ENCODE assay signal across 20 cellular contexts in genomic region chr5:32842798-32843531, GRCh38.
DNase-seq lines count a peak whose midpoint lies in the region; ATAC-seq and TF ChIP-seq lines count a peak whose summit lies in the region.
"Had no signal": no experiment of that assay in that cellular context is flagged by ENCODE, and none has a peak within 500 bp of the region (broad histone marks: within the 10 kb centered on the region; RNA-seq: fewer than 3 reads in every experiment).

No MANE protein-coding gene starts in this region.

- no peaks in the 10 kb centered on the region for H3K4me1 Mint-ChIP-seq in MCF 10A (ENCODE audit: insufficient read depth, unreplicated experiment)
- H3K4me1 Mint-ChIP-seq: activated naive CD4-positive, alpha-beta T cell treated with anti-CD3 and anti-CD28 coated beads, Interleukin-2, amount 50 U/mL, for 24 hours; T-helper 17 cell had no signal

- no peak overlapping the region for H3K4me3 Mint-ChIP-seq in MCF 10A (ENCODE audit: unreplicated experiment)
- H3K4me3 Mint-ChIP-seq: activated naive CD4-positive, alpha-beta T cell treated with anti-CD3 and anti-CD28 coated beads, Interleukin-2, amount 50 U/mL, for 24 hours; CD4-positive, alpha-beta T cell; T-helper 17 cell had no signal

- DNase-seq in breast epithelium (ENCODE audit: low spot score in 2 of 2) = peak in 1 of 2 donors; percentile 38
- DNase-seq in MCF 10A (ENCODE audit: unreplicated experiment) = no peak
- peak; percentile 47 for DNase-seq in UCSD-AML1 (lab: John Stamatoyannopoulos, UW; ENCODE audit: unreplicated experiment)
- peak; percentile 13 for DNase-seq in left kidney (ENCODE audit: low read depth, low spot score)
- peak; percentile 20 to 31 for DNase-seq in upper lobe of left lung
- DNase-seq in RPMI8226 = no peak
- DNase-seq: CD4-positive, alpha-beta T cell; effector memory CD4-positive, alpha-beta T cell; foreskin melanocyte; midbrain; MV-4-11; NCI-H2081 treated with DMSO at 0.1 percent for 48 hours; NCI-H526; pancreas; T-helper 17 cell; tibial artery had no signal

- no peaks in the 10 kb centered on the region for H3K36me3 Mint-ChIP-seq in MCF 10A (ENCODE audit: insufficient read depth, unreplicated experiment)
- H3K36me3 Mint-ChIP-seq: activated naive CD4-positive, alpha-beta T cell treated with anti-CD3 and anti-CD28 coated beads, Interleukin-2, amount 50 U/mL, for 24 hours had no signal

- H3K4me1 ChIP-seq in breast epithelium = no peaks in the 10 kb centered on the region
- H3K4me1 ChIP-seq in upper lobe of left lung = peaks cover 0 to 16% (median 7%) of the 10 kb centered on the region in 4 donors
- H3K4me1 ChIP-seq: pancreas had no signal

- no peaks in the 10 kb centered on the region for H3K9me3 Mint-ChIP-seq in MCF 10A (ENCODE audit: unreplicated experiment)
- H3K9me3 Mint-ChIP-seq: activated naive CD4-positive, alpha-beta T cell treated with anti-CD3 and anti-CD28 coated beads, Interleukin-2, amount 50 U/mL, for 24 hours; CD4-positive, alpha-beta T cell had no signal

- H3K27me3 Mint-ChIP-seq in MCF 10A (ENCODE audit: insufficient read depth, unreplicated experiment) = no peaks in the 10 kb centered on the region
- H3K27me3 Mint-ChIP-seq: activated naive CD4-positive, alpha-beta T cell treated with anti-CD3 and anti-CD28 coated beads, Interleukin-2, amount 50 U/mL, for 24 hours; CD4-positive, alpha-beta T cell; T-helper 17 cell had no signal

- WGBS in upper lobe of left lung, 2 donors = 19 to 33% methylated on average over 7 to 8 of the region's 8 CpGs

- CTCF ChIA-PET in MCF 10A (lab: Yijun Ruan, JAX) = interaction anchor here (0.6 to 0.7 kb wide), 2 partner anchors 65 to 164 kb away, joined by 3 read pairs; no protein-coding TSS in a partner anchor

- peak overlapping the region; percentile 48 to 67 for H3K27ac ChIP-seq in breast epithelium
- peak overlapping the region in 2 of 4 donors; percentile 31 to 61 for H3K27ac ChIP-seq in upper lobe of left lung
- H3K27ac ChIP-seq: pancreas had no signal

- no peak overlapping the region for H3K4me3 ChIP-seq in breast epithelium
- H3K4me3 ChIP-seq in upper lobe of left lung = no peak overlapping the region
- H3K4me3 ChIP-seq: pancreas, smooth muscle cell, tibial artery had no signal

- POLR2A ChIA-PET in MCF 10A (lab: Yijun Ruan, JAX) = no interaction called here

- no peak overlapping the region for H3K27ac Mint-ChIP-seq in MCF 10A (ENCODE audit: low read depth, unreplicated experiment)
- H3K27ac Mint-ChIP-seq: activated naive CD4-positive, alpha-beta T cell treated with anti-CD3 and anti-CD28 coated beads, Interleukin-2, amount 50 U/mL, for 24 hours; CD4-positive, alpha-beta T cell; T-helper 17 cell had no signal

- TF ChIP-seq EP300 in upper lobe of left lung (IDR thresholded peaks at IDR 0.05) = no peak

- H3K9me3 ChIP-seq in breast epithelium (no peaks in the 10 kb centered on the region), upper lobe of left lung (no peaks in the 10 kb centered on the region)
- H3K9me3 ChIP-seq: pancreas, tibial artery had no signal

- ATAC-seq in upper lobe of left lung (ENCODE audit: low FRiP score in 2 of 2) (peak; percentile 21 to 68), GM18502 (IDR thresholded peaks at IDR 0.05; ENCODE audit: poor library complexity, unreplicated experiment) (no peak), HG03354 (IDR thresholded peaks at IDR 0.05; ENCODE audit: poor library complexity, severe bottlenecking, unreplicated experiment) (no peak)
- ATAC-seq: T-helper 17 cell had no signal

- H3K36me3 ChIP-seq in breast epithelium (no peaks in the 10 kb centered on the region), upper lobe of left lung (no peaks in the 10 kb centered on the region)
- H3K36me3 ChIP-seq: pancreas, tibial artery had no signal

- H3K27me3 ChIP-seq in breast epithelium (no peaks in the 10 kb centered on the region), upper lobe of left lung (no peaks in the 10 kb centered on the region)
- H3K27me3 ChIP-seq: pancreas, tibial artery had no signal

- no peak for TF ChIP-seq POLR2A in breast epithelium (IDR thresholded peaks at IDR 0.05)
- TF ChIP-seq POLR2A in upper lobe of left lung (IDR thresholded peaks at IDR 0.05) = no peak

- TF ChIP-seq CTCF in breast epithelium (IDR thresholded peaks at IDR 0.05) (no peak), MCF 10A (IDR thresholded peaks at IDR 0.05; ENCODE audit: unreplicated experiment) (no peak), upper lobe of left lung (IDR thresholded peaks at IDR 0.05) (no peak)

- intact Hi-C loops in breast epithelium (cut with DNase I; ENCODE audit: low total_unique reads) (no loop called here), MCF 10A (cut with micrococcal nuclease) (no loop called here)

- BruUV-seq in MCF 10A (replicated peaks; lab: Mats Ljungman, UMichigan) = no TSS peak

Comparison
In these comparisons a context has a peak if more than half of its experiments do, and no peak if none do; other contexts are left out.
1. DNase-seq: peak in UCSD-AML1 (single experiment), left kidney (single experiment) and upper lobe of left lung (2 of 2); none in MCF 10A (single experiment) and RPMI8226 (single experiment).
2. ATAC-seq: peak in upper lobe of left lung (2 of 2); none in GM18502 (single experiment) and HG03354 (single experiment).